In the genomic region with DNA sequence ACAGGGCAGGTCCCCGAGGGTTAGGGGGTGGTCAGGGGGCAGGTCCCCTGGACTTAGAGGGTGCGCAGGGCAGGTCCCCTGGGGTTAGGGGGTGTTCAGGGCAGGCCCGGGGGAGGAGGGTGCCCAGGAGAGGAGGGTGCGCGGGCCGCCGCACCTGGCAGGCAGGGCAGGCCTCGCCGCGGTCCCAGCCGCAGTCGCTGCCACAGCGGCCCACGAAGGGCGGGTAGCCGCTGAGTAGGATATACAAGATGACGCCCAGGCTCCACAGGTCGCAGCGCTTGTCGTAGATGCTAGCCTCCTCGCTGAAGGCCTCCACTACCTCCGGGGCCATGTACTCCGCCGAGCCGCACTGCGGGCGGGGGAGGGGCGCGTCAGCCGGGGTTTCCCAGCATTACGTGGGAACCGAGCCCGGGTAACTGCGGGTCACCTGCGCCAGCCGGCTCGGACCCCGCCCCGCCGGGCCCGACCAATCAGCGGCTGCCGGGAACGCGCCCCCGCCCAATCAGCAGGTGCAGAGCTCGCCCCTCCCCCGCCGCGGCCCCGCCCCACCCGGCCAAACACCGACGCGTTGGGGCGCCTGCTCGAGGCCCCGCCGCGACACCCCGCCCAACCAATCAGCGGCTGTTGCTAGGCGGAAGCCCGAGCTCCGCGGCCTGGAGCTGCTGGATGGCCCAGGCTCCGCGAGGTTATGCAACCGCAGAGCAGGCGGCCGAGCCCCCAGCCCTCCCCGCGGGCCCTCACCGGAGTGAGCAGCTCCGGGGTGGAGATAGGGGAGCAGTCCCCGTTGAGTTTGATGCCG, we compare ENCODE assay signal across 1 cellular context.
TF ChIP-seq lines count a peak whose summit lies in the region.

No MANE protein-coding gene starts in this region.

TF ChIP-seq in H1, 55 proteins besides CTCF, POLR2A, EP300 and RAD21:
- TF ChIP-seq ASH2L (IDR thresholded peaks at IDR 0.05; ENCODE audit: low read length) (peak; percentile 66), RFX5 (IDR thresholded peaks at IDR 0.05; ENCODE audit: borderline replicate concordance, low read depth, low read length) (peak; percentile 96), RXRA (IDR thresholded peaks at IDR 0.05; ENCODE audit: insufficient read depth, low read depth, low read length) (peak; percentile 49; the same call in 1 of the 2 replicates), NRF1 (IDR thresholded peaks at IDR 0.05; ENCODE audit: low read depth, low read length) (no peak), BRCA1 (IDR thresholded peaks at IDR 0.05; ENCODE audit: low read depth, low read length) (no peak), HDAC2 (IDR thresholded peaks at IDR 0.05; ENCODE audit: borderline replicate concordance in 1 of 2, low read depth in 2 of 2, low read length in 2 of 2) (no peak), CTBP2 (IDR thresholded peaks at IDR 0.05; ENCODE audit: borderline replicate concordance, insufficient read depth, insufficient read length, low read length) (no peak), CHD1 (IDR thresholded peaks at IDR 0.05; ENCODE audit: low read depth, low read length) (no peak), SP1 (IDR thresholded peaks at IDR 0.05; ENCODE audit: low read depth, low read length) (peak; percentile 76), RBBP5 (IDR thresholded peaks at IDR 0.05; ENCODE audit: borderline replicate concordance, low read depth, low read length) (0 out of 2 replicates have a peak, but pooled peaks have one; percentile 69), SRF (IDR thresholded peaks at IDR 0.05; ENCODE audit: low read depth, low read length) (0 out of 2 replicates have a peak, but pooled peaks have one; percentile 3), CREB1 (IDR thresholded peaks at IDR 0.05) (0 out of 2 replicates have a peak, but pooled peaks have one; percentile 23), SIN3A (conservative IDR thresholded peaks at IDR 0.05 in 1 of 2, IDR thresholded peaks at IDR 0.05 in 1 of 2; ENCODE audit: low read depth in 1 of 2, low read length in 2 of 2) (no peak; a peak in 1 of 4 replicates), TAF1 (IDR thresholded peaks at IDR 0.05; ENCODE audit: low read depth, low read length) (peak; percentile 77), CHD2 (IDR thresholded peaks at IDR 0.05; ENCODE audit: low read length) (peak; percentile 82), KDM4A (IDR thresholded peaks at IDR 0.05; ENCODE audit: low read depth, low read length, severe bottlenecking) (peak; percentile 7), EZH2 (IDR thresholded peaks at IDR 0.05; ENCODE audit: low read depth, low read length, severe bottlenecking) (no peak), HDAC6 (IDR thresholded peaks at IDR 0.05; ENCODE audit: low read depth, low read length) (no peak), TAF7 (optimal IDR thresholded peaks at IDR 0.05; ENCODE audit: borderline replicate concordance, low read depth, low read length) (no peak), PHF8 (conservative IDR thresholded peaks at IDR 0.05; ENCODE audit: low read depth, low read length) (0 out of 2 replicates have a peak, but pooled peaks have one; percentile 19), POLR2AphosphoS5 (IDR thresholded peaks at IDR 0.05; ENCODE audit: low read depth, low read length) (peak; percentile 71; the same call in 1 of the 2 replicates), CEBPB (IDR thresholded peaks at IDR 0.05; ENCODE audit: low read depth, low read length) (peak; percentile 98)
- TF ChIP-seq, protein P1, sequence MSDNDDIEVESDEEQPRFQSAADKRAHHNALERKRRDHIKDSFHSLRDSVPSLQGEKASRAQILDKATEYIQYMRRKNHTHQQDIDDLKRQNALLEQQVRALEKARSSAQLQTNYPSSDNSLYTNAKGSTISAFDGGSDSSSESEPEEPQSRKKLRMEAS (IDR thresholded peaks at IDR 0.05): peak; percentile 21; the same call in 1 of the 2 replicates
- TF ChIP-seq, protein P2, sequence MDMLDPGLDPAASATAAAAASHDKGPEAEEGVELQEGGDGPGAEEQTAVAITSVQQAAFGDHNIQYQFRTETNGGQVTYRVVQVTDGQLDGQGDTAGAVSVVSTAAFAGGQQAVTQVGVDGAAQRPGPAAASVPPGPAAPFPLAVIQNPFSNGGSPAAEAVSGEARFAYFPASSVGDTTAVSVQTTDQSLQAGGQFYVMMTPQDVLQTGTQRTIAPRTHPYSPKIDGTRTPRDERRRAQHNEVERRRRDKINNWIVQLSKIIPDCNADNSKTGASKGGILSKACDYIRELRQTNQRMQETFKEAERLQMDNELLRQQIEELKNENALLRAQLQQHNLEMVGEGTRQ (IDR thresholded peaks at IDR 0.05; ENCODE audit: low read length): 0 out of 2 replicates have a peak, but pooled peaks have one; percentile 16
